29 cellular contexts compared by ENCODE assay signal in the genomic region with DNA sequence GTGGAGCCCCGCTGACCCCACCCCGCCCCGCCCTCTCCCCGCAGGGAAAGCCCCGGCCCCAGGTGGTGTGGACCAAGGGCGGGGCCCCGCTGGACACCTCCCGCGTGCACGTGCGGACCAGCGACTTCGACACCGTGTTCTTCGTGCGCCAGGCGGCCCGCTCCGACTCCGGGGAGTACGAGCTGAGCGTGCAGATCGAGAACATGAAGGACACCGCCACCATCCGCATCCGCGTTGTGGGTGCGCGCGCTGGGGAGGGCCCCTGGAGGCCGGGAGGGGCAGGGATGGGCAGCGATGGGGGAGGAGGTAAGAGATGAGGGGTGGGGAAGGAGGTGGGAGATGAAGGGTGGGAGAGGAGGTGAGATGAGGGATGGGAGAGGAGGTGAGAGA. TPM values are rescaled to one million over a fixed set of nuclear protein-coding genes. Genes with fewer than 3 reads are reported as not detected.
"Had no signal": no experiment of that assay in that cellular context is flagged by ENCODE, and none has a peak within 500 bp of the region (broad histone marks: within the 10 kb centered on the region; RNA-seq: fewer than 3 reads in every experiment).

No MANE protein-coding gene starts in this region.

- H3K27ac ChIP-seq: brain microvascular endothelial cell, Peyer's patch, SJSA1 had no signal

- H3K4me1 ChIP-seq: SJSA1 had no signal

- H3K27me3 ChIP-seq: Peyer's patch had no signal

- H3K4me2 ChIP-seq: SK-N-SH had no signal

- DNase-seq: activated CD4-positive, alpha-beta T cell treated with anti-CD3 and anti-CD28 coated beads, Interleukin-2, amount 10 ng/mL, durations not matched to agents 24 days and 14 days; activated CD4-positive, alpha-beta T cell treated with anti-CD3 and anti-CD28 coated beads, Interleukin-2, amount 50 U/mL, for 4 hours; activated CD8-positive, alpha-beta T cell treated with anti-CD3 and anti-CD28 coated beads for 36 hours; activated effector memory CD4-positive, alpha-beta T cell treated with anti-CD3 and anti-CD28 coated beads, Interleukin-2, amount 50 U/mL, for 16 hours; activated naive CD4-positive, alpha-beta T cell; activated naive CD4-positive, alpha-beta T cell treated with anti-CD3 and anti-CD28 coated beads, Interleukin-2, amount 50 U/mL, for 16 hours; activated naive CD8-positive, alpha-beta T cell treated with anti-CD3 and anti-CD28 coated beads for 36 hours; activated T-cell treated with anti-CD3 and anti-CD28 coated beads, Interleukin-2, amount 50 U/mL, for 1 hour; activated T-cell treated with anti-CD3 and anti-CD28 coated beads, Interleukin-2, amount 50 U/mL, for 72 hours; amniotic stem cell; aorta; brain microvascular endothelial cell; MM.1S; MV-4-11; NCI-H1092; NCI-H1436 treated with DMSO at 0.1 percent for 48 hours; NCI-H1694 treated with DMSO at 0.1 percent for 48 hours; NCI-H2029; NCI-H345; NCI-H524 treated with DMSO at 0.1 percent for 48 hours; PC-3; Peyer's patch; RPMI8226; SHP77 treated with DMSO at 0.1 percent for 48 hours; SK-N-SH had no signal

- H3K36me3 ChIP-seq: brain microvascular endothelial cell, Peyer's patch, SJSA1 had no signal

- H3K4me3 ChIP-seq: Peyer's patch, SJSA1 had no signal

- H3K9me3 ChIP-seq: Peyer's patch, SJSA1, SK-N-SH had no signal

- ATAC-seq: activated CD8-positive, alpha-beta T cell treated with anti-CD3 and anti-CD28 coated beads for 36 hours; activated T-cell treated with anti-CD3 and anti-CD28 coated beads, Interleukin-2, amount 50 U/mL, for 72 hours; activated T-helper 17 cell treated with anti-CD3 and anti-CD28 coated beads, Interleukin-2, amount 50 U/mL, for 72 hours; PC-3 had no signal

- H3K9me2 ChIP-seq: SK-N-SH had no signal

RNA-seq across cellular contexts. Expression of gene GARIN5A, which starts 17.6 kb away (rescaled TPM):
- total RNA-seq: aorta, SJSA1 had no signal

RNA-seq across cellular contexts. Expression of gene MYBPC2, which starts 26.4 kb away (rescaled TPM):
- total RNA-seq: aorta, NCI-H460, PC-3, Peyer's patch, SJSA1 had no signal

RNA-seq across cellular contexts. Expression of gene SPIB, which starts 40.3 kb away (rescaled TPM):
- total RNA-seq: LHCN-M2, NCI-H460, PC-3, SJSA1 had no signal
